In genomic region chr15:73265536-73266153, GRCh38 we compare ENCODE assay signal across 8 cellular contexts.
DNase-seq lines count a peak whose midpoint lies in the region; ATAC-seq and TF ChIP-seq lines count a peak whose summit lies in the region.

No MANE protein-coding gene starts in this region.

- BruUV-seq in Panc1 (replicated peaks; lab: Mats Ljungman, UMichigan), result no TSS peak

- H3K36me3 ChIP-seq in Panc1 (ENCODE audit: control insufficient read depth, insufficient read depth, low read length), result no peaks in the 10 kb centered on the region
- H3K36me3 ChIP-seq in spleen, result peaks cover 0 to 18% (median 0%) of the 10 kb centered on the region in 6 donors

- no peak overlapping the region for H3K4me3 ChIP-seq in Panc1 (ENCODE audit: low read depth in 2 of 2, low read length in 2 of 2)
- H3K4me3 ChIP-seq in spleen, result no peak overlapping the region

- TF ChIP-seq CTCF in Panc1 (IDR thresholded peaks at IDR 0.05) (peak; percentile 85), spleen (IDR thresholded peaks at IDR 0.05 in 8 of 11, conservative IDR thresholded peaks at IDR 0.05 in 3 of 11) (peak in 9 of 11 experiments; percentile 19 to 74 (median 65))

- TF ChIP-seq POLR2A in spleen (IDR thresholded peaks at IDR 0.05), result no peak

- H3K9me3 ChIP-seq in Panc1 (ENCODE audit: control insufficient read depth, insufficient read depth, low read depth, low read length) (no peaks in the 10 kb centered on the region), spleen (no peaks in the 10 kb centered on the region)

- 55 to 62% (median 61%) methylated on average over 4 of the region's 4 CpGs for WGBS in spleen, 5 donors

- CTCF ChIA-PET in HEK293T (lab: Yijun Ruan, JAX) (interaction anchor here (0.5 to 2.7 kb wide), 18 partner anchors 8 to 953 kb away, joined by 3 to 21 read pairs (median 3); no protein-coding TSS in a partner anchor), Panc1 (lab: Charles Lee) (interaction anchor here (0.8 to 1.0 kb wide), 3 partner anchors 16 to 280 kb away, joined by 3 to 6 read pairs (median 4); no protein-coding TSS in a partner anchor)

- no peaks in the 10 kb centered on the region for H3K27me3 ChIP-seq in Panc1 (ENCODE audit: control insufficient read depth, insufficient read depth, low read length)
- no peaks in the 10 kb centered on the region for H3K27me3 ChIP-seq in spleen (replicated peaks in 1 of 7)

- POLR2A ChIA-PET in HEK293T (lab: Yijun Ruan, JAX), result no interaction called here
- POLR2A ChIA-PET in Panc1 (lab: Charles Lee), result no interaction called here

- H3K4me1 ChIP-seq in Panc1 (ENCODE audit: control insufficient read depth, insufficient read depth, low read length), result no peaks in the 10 kb centered on the region
- no peaks in the 10 kb centered on the region for H3K4me1 ChIP-seq in spleen

- DNase-seq in CMK (ENCODE audit: low read depth) (peak; percentile 9), HEK293T (ENCODE audit: extremely low spot score) (peak; percentile 67), Panc1 (ENCODE audit: low read depth, low spot score) (no peak), globus pallidus (ENCODE audit: low spot score) (peak; percentile 38), spleen (no peak), NCI-H1048 (lab: John Stamatoyannopoulos, UW) (no peak), ureter (ENCODE audit: low spot score) (no peak)
- DNase-seq in activated T-helper 1 cell treated with anti-CD3 and anti-CD28 coated beads, Interleukin-2, amount 50 U/mL, for 16 hours (ENCODE audit: low read depth in 1 of 2, low spot score in 1 of 2), result peak; percentile 8 to 14

- in situ Hi-C loops in Panc1 (cut with HindIII; ENCODE audit: low pct_unique_long_range_greater_than_20kb, low sequenced_read_pairs), result no loop called here

- intact Hi-C loops in Panc1 (cut with micrococcal nuclease; ENCODE audit: unreplicated experiment), result no loop called here
- intact Hi-C loops in spleen (cut with DNase I; ENCODE audit: low total_unique reads), result no loop called here

- ATAC-seq in Panc1, result peak; percentile 84; the same call in 1 of the 2 replicates

- H3K27ac ChIP-seq in Panc1 (ENCODE audit: low read length), result no peak overlapping the region
- H3K27ac ChIP-seq in spleen, result no peak overlapping the region

TF ChIP-seq in HEK293T, 16 proteins besides CTCF, POLR2A, EP300 and RAD21:
- 0 out of 2 replicates have a peak, but pooled peaks have one; percentile 20 for TF ChIP-seq L3MBTL2 (conservative IDR thresholded peaks at IDR 0.05)
- no peak for TF ChIP-seq TARDBP (IDR thresholded peaks at IDR 0.05)
- no peak for TF ChIP-seq FOXK2 (IDR thresholded peaks at IDR 0.05)
- no peak for TF ChIP-seq SUZ12 (IDR thresholded peaks at IDR 0.05)
TF ChIP-seq in HEK293T: peak in this region for 1.

Comparison
In these comparisons a context has a peak if more than half of its experiments do, and no peak if none do; other contexts are left out.
1. DNase-seq: peak in CMK (single experiment), HEK293T (single experiment), activated T-helper 1 cell treated with anti-CD3 and anti-CD28 coated beads, Interleukin-2, amount 50 U/mL, for 16 hours (2 of 2) and globus pallidus (single experiment); none in Panc1 (single experiment), spleen (single experiment), NCI-H1048 (single experiment) and ureter (single experiment).